In genomic region chr13:98868932-98869331, GRCh38 we compare ENCODE assay signal across 23 cellular contexts.
"Had no signal": no experiment of that assay in that cellular context is flagged by ENCODE, and none has a peak within 500 bp of the region (broad histone marks: within the 10 kb centered on the region; RNA-seq: fewer than 3 reads in every experiment).

No MANE protein-coding gene starts in this region.

- H3K9me3 ChIP-seq: gastrocnemius medialis had no signal

- H3K27me3 ChIP-seq: esophagus squamous epithelium, gastrocnemius medialis, heart right ventricle, left lung had no signal

- H3K4me3 ChIP-seq: esophagus squamous epithelium, gastrocnemius medialis, heart right ventricle, left lung, lower lobe of right lung, mucosa of descending colon had no signal

- H3K4me1 ChIP-seq: esophagus squamous epithelium, gastrocnemius medialis, left lung had no signal

- FAIRE-seq: endometrium, islet of Langerhans, keratinocyte had no signal

- H3K4me1 Mint-ChIP-seq: endodermal cell, mesothelial cell of epicardium had no signal

- ATAC-seq: effector memory CD8-positive, alpha-beta T cell; mucosa of descending colon had no signal

- H3K27ac ChIP-seq: epithelial cell of prostate, esophagus squamous epithelium, left lung, lower lobe of right lung had no signal

- DNase-seq: cortex of kidney; effector CD8-positive, alpha-beta T cell; effector memory CD8-positive, alpha-beta T cell; endodermal cell; esophagus squamous epithelium; foreskin fibroblast; foreskin melanocyte; gastrocnemius medialis; glutamatergic neuron; head of caudate nucleus; hippocampal formation; left lung; lower lobe of right lung; mesenchymal stem cell; mucosa of descending colon; naive B cell had no signal

- H3K27me3 Mint-ChIP-seq: effector memory CD8-positive, alpha-beta T cell; naive B cell had no signal

- H3K27ac Mint-ChIP-seq: dendritic cell treated with granulocyte-macrophage colony-stimulating factor and Interleukin-4, amounts not matched to agents 40 ng/mL and 50 ng/mL, for 4 days; endodermal cell; mesothelial cell of epicardium; naive B cell had no signal

- H3K4me3 Mint-ChIP-seq: dendritic cell treated with granulocyte-macrophage colony-stimulating factor and Interleukin-4, amounts not matched to agents 40 ng/mL and 50 ng/mL, for 4 days; effector memory CD8-positive, alpha-beta T cell; endodermal cell; mesothelial cell of epicardium; naive B cell had no signal
